Comparison of ENCODE assay signal across 12 cellular contexts in genomic region chr16:58518083-58518979, GRCh38. TPM values are rescaled to one million over a fixed set of nuclear protein-coding genes. Genes with fewer than 3 reads are reported as not detected.
DNase-seq lines count a peak whose midpoint lies in the region; ATAC-seq and TF ChIP-seq lines count a peak whose summit lies in the region.
"Had no signal": no experiment of that assay in that cellular context is flagged by ENCODE, and none has a peak within 500 bp of the region (broad histone marks: within the 10 kb centered on the region; RNA-seq: fewer than 3 reads in every experiment).

No MANE protein-coding gene starts in this region.

- ATAC-seq in stimulated activated effector memory CD8-positive, alpha-beta T cell treated with anti-CD3 and anti-CD28 coated beads, Interleukin-12 subunit alpha, Interleukin-12 subunit beta, amount 100 ng/mL, for 72 hours: peak; percentile 41
- ATAC-seq: Right ventricle myocardium inferior, sciatic nerve had no signal

- no peak overlapping the region for H3K4me3 ChIP-seq in HUES48 (ENCODE audit: low read depth, low read length)

- no peak overlapping the region for H3K4me3 Mint-ChIP-seq in activated naive CD4-positive, alpha-beta T cell treated with anti-CD3 and anti-CD28 coated beads, Interleukin-2, amount 10 ng/mL, durations not matched to agents 7 days and 5 days
- H3K4me3 Mint-ChIP-seq in HFFc6: no peak overlapping the region
- H3K4me3 Mint-ChIP-seq in stimulated activated effector memory CD8-positive, alpha-beta T cell treated with anti-CD3 and anti-CD28 coated beads, Interleukin-12 subunit alpha, Interleukin-12 subunit beta, amount 100 ng/mL, for 72 hours: peak overlapping the region; percentile 3
- H3K4me3 Mint-ChIP-seq: endodermal cell had no signal

- peak overlapping the region; percentile 6 for H3K27ac Mint-ChIP-seq in activated naive CD4-positive, alpha-beta T cell treated with anti-CD3 and anti-CD28 coated beads, Interleukin-2, amount 10 ng/mL, durations not matched to agents 7 days and 5 days
- H3K27ac Mint-ChIP-seq in HFFc6: peak overlapping the region; percentile 42
- H3K27ac Mint-ChIP-seq in stimulated activated effector memory CD8-positive, alpha-beta T cell treated with anti-CD3 and anti-CD28 coated beads, Interleukin-12 subunit alpha, Interleukin-12 subunit beta, amount 100 ng/mL, for 72 hours: peak overlapping the region; percentile 68
- H3K27ac Mint-ChIP-seq: endodermal cell had no signal

- intact Hi-C loops in posterior vena cava (cut with DNase I): loop anchor here in 1 of 2 donors (10.0 kb wide), 1 partner anchor 116 kb away; no protein-coding TSS in a partner anchor

- no peak for DNase-seq in activated naive CD4-positive, alpha-beta T cell treated with anti-CD3 and anti-CD28 coated beads, Interleukin-2, amount 10 ng/mL, durations not matched to agents 7 days and 5 days
- no peak for DNase-seq in activated naive CD4-positive, alpha-beta T cell treated with anti-CD3 and anti-CD28 coated beads, Interleukin-2, amount 50 U/mL, for 16 hours
- DNase-seq in HFFc6 (no peak), superior temporal gyrus (ENCODE audit: extremely low spot score) (no peak), NCI-H446 (lab: John Stamatoyannopoulos, UW) (no peak), posterior vena cava (ENCODE audit: low spot score) (no peak)
- DNase-seq in stimulated activated effector memory CD8-positive, alpha-beta T cell treated with anti-CD3 and anti-CD28 coated beads, Interleukin-12 subunit alpha, Interleukin-12 subunit beta, amount 100 ng/mL, for 72 hours (ENCODE audit: low spot score in 2 of 2): no peak
- DNase-seq: endodermal cell, kidney glomerular epithelial cell had no signal

- CTCF ChIA-PET in activated naive CD4-positive, alpha-beta T cell treated with anti-CD3 and anti-CD28 coated beads, Interleukin-2, amount 10 ng/mL, durations not matched to agents 7 days and 5 days (lab: Charles Lee): interaction anchor here (0.9 to 2.2 kb wide), 4 partner anchors 10 to 238 kb away, joined by 3 to 11 read pairs (median 4); no protein-coding TSS in a partner anchor

- H3K9me3 Mint-ChIP-seq in activated naive CD4-positive, alpha-beta T cell treated with anti-CD3 and anti-CD28 coated beads, Interleukin-2, amount 10 ng/mL, durations not matched to agents 7 days and 5 days: no peaks in the 10 kb centered on the region
- H3K9me3 Mint-ChIP-seq in HFFc6: no peaks in the 10 kb centered on the region
- H3K9me3 Mint-ChIP-seq in stimulated activated effector memory CD8-positive, alpha-beta T cell treated with anti-CD3 and anti-CD28 coated beads, Interleukin-12 subunit alpha, Interleukin-12 subunit beta, amount 100 ng/mL, for 72 hours: no peaks in the 10 kb centered on the region
- H3K9me3 Mint-ChIP-seq: endodermal cell had no signal

- H3K36me3 Mint-ChIP-seq in activated naive CD4-positive, alpha-beta T cell treated with anti-CD3 and anti-CD28 coated beads, Interleukin-2, amount 10 ng/mL, durations not matched to agents 7 days and 5 days: peaks cover 41% of the 10 kb centered on the region
- peaks cover 42% of the 10 kb centered on the region for H3K36me3 Mint-ChIP-seq in HFFc6 (ENCODE audit: low read depth)
- H3K36me3 Mint-ChIP-seq in stimulated activated effector memory CD8-positive, alpha-beta T cell treated with anti-CD3 and anti-CD28 coated beads, Interleukin-12 subunit alpha, Interleukin-12 subunit beta, amount 100 ng/mL, for 72 hours: peaks cover 87% of the 10 kb centered on the region

- H3K27me3 Mint-ChIP-seq in activated naive CD4-positive, alpha-beta T cell treated with anti-CD3 and anti-CD28 coated beads, Interleukin-2, amount 10 ng/mL, durations not matched to agents 7 days and 5 days: no peaks in the 10 kb centered on the region
- peaks cover 6% of the 10 kb centered on the region for H3K27me3 Mint-ChIP-seq in HFFc6 (ENCODE audit: insufficient read depth)

- H3K9ac ChIP-seq in HUES48 (ENCODE audit: low read depth, low read length): no peak overlapping the region

- H3K36me3 ChIP-seq in HUES48 (ENCODE audit: control insufficient read depth, insufficient read depth, low read length): peaks cover 70% of the 10 kb centered on the region

- H3K27me3 ChIP-seq in HUES48 (ENCODE audit: control insufficient read depth, insufficient read depth, low read length): no peaks in the 10 kb centered on the region

- peaks cover 37% of the 10 kb centered on the region for H3K4me1 Mint-ChIP-seq in activated naive CD4-positive, alpha-beta T cell treated with anti-CD3 and anti-CD28 coated beads, Interleukin-2, amount 10 ng/mL, durations not matched to agents 7 days and 5 days
- H3K4me1 Mint-ChIP-seq in HFFc6 (ENCODE audit: low read depth): peaks cover 23% of the 10 kb centered on the region
- H3K4me1 Mint-ChIP-seq in stimulated activated effector memory CD8-positive, alpha-beta T cell treated with anti-CD3 and anti-CD28 coated beads, Interleukin-12 subunit alpha, Interleukin-12 subunit beta, amount 100 ng/mL, for 72 hours: peaks cover 25% of the 10 kb centered on the region

- H3K4me1 ChIP-seq in HUES48 (ENCODE audit: control insufficient read depth, insufficient read depth, low read length): peaks cover 12% of the 10 kb centered on the region

- no peak for TF ChIP-seq CTCF in HFFc6 (IDR thresholded peaks at IDR 0.05)

- H3K27ac ChIP-seq in HUES48 (ENCODE audit: low read depth, low read length): peak overlapping the region; percentile 41

- H3K9me3 ChIP-seq in HUES48 (ENCODE audit: control insufficient read depth, insufficient read depth, low read length): no peaks in the 10 kb centered on the region

RNA-seq across cellular contexts. Expression of gene SETD6, which starts 3.0 kb away (rescaled TPM):
- 1 to 10 TPM; 1.8 to 3.5 (median 2.9) TPM for total RNA-seq in HFFc6 (2021; fragmentation: NEBNext Ultra II Directional; extraction: Animal tissue kit (Norgen Biotek cat#: 25700))
- 10 to 100 TPM in 1 of 2 donors, 1 to 10 TPM in 1; 9.9 to 13.5 TPM for total RNA-seq in posterior vena cava

RNA-seq across cellular contexts. Expression of gene NDRG4, which starts 18.4 kb away (rescaled TPM):
- 1 to 10 TPM; 1.5 to 5.3 (median 3.6) TPM for total RNA-seq in HFFc6 (2021; fragmentation: NEBNext Ultra II Directional; extraction: Animal tissue kit (Norgen Biotek cat#: 25700))
- total RNA-seq in posterior vena cava: 1 to 10 TPM; 5.8 to 8.6 TPM

Comparison
In these comparisons a context has a peak if more than half of its experiments do, and no peak if none do; other contexts are left out.
1. H3K27ac Mint-ChIP-seq: peak in every context shown above with its lines; median percentile 68 in stimulated activated effector memory CD8-positive, alpha-beta T cell treated with anti-CD3 and anti-CD28 coated beads, Interleukin-12 subunit alpha, Interleukin-12 subunit beta, amount 100 ng/mL, for 72 hours; 42 in HFFc6; 6 in activated naive CD4-positive, alpha-beta T cell treated with anti-CD3 and anti-CD28 coated beads, Interleukin-2, amount 10 ng/mL, durations not matched to agents 7 days and 5 days.